Comparison of ENCODE assay signal across 1 cellular context in genomic region chr1:179229214-179230140, GRCh38.
TF ChIP-seq lines count a peak whose summit lies in the region.

TSS of gene ABL2 (minus strand) at chr1:179229677. CDS start at chr1:179229397, 280 bp downstream.

TF ChIP-seq in HepG2, 621 proteins besides CTCF, POLR2A, EP300 and RAD21 (continued from another document and continues in another):
- TF ChIP-seq CAMTA2 (CRISPR knock-in tag; IDR thresholded peaks at IDR 0.05; ENCODE audit: borderline replicate concordance) (0 out of 2 replicates have a peak, but pooled peaks have one; percentile 36), ZNF629 (CRISPR knock-in tag; conservative IDR thresholded peaks at IDR 0.05) (no peak), TEAD2 (CRISPR knock-in tag; IDR thresholded peaks at IDR 0.05) (no peak), ZNF276 (CRISPR knock-in tag; IDR thresholded peaks at IDR 0.05; ENCODE audit: low read depth) (no peak), NAIF1 (CRISPR knock-in tag; IDR thresholded peaks at IDR 0.05; ENCODE audit: borderline replicate concordance) (no peak), CENPT (CRISPR knock-in tag; IDR thresholded peaks at IDR 0.05; ENCODE audit: low read depth) (no peak), ZNF792 (CRISPR knock-in tag; IDR thresholded peaks at IDR 0.05) (0 out of 2 replicates have a peak, but pooled peaks have one; percentile 12), ZEB1 (IDR thresholded peaks at IDR 0.05; ENCODE audit: insufficient replicate concordance, low read depth) (peak; percentile 64), RNF2 (conservative IDR thresholded peaks at IDR 0.05; ENCODE audit: low read depth) (no peak), HNRNPK (IDR thresholded peaks at IDR 0.05; ENCODE audit: low read depth, low read length, poor library complexity, severe bottlenecking) (peak; percentile 81), ZNF335 (CRISPR knock-in tag; IDR thresholded peaks at IDR 0.05) (0 out of 2 replicates have a peak, but pooled peaks have one; percentile 22), ZBTB38 (CRISPR knock-in tag; IDR thresholded peaks at IDR 0.05) (no peak), ZNF552 (CRISPR knock-in tag; IDR thresholded peaks at IDR 0.05; ENCODE audit: borderline replicate concordance) (no peak), POLR2G (IDR thresholded peaks at IDR 0.05; ENCODE audit: low read depth, low read length) (peak; percentile 52), MATR3 (CRISPR knock-in tag; IDR thresholded peaks at IDR 0.05) (no peak), THAP11 (CRISPR knock-in tag; IDR thresholded peaks at IDR 0.05) (peak; percentile 15; the same call in 1 of the 2 replicates), ASH2L (IDR thresholded peaks at IDR 0.05; ENCODE audit: insufficient read length, low read depth, low read length) (peak; percentile 68), ZNF768 (CRISPR knock-in tag; IDR thresholded peaks at IDR 0.05) (peak; percentile 30; the same call in 1 of the 2 replicates), ZFX (CRISPR knock-in tag; IDR thresholded peaks at IDR 0.05; ENCODE audit: low read depth) (peak; percentile 75), ZFP91 (CRISPR knock-in tag; IDR thresholded peaks at IDR 0.05; ENCODE audit: borderline replicate concordance) (peak; percentile 70), HOXA3 (CRISPR knock-in tag; IDR thresholded peaks at IDR 0.05) (peak; percentile 72; the same call in 1 of the 2 replicates), TBX3 (IDR thresholded peaks at IDR 0.05; ENCODE audit: borderline replicate concordance) (no peak), ZNF891 (CRISPR knock-in tag; IDR thresholded peaks at IDR 0.05) (0 out of 2 replicates have a peak, but pooled peaks have one; percentile 55), ZNF34 (CRISPR knock-in tag; IDR thresholded peaks at IDR 0.05; ENCODE audit: borderline replicate concordance) (no peak), RBFOX2 (IDR thresholded peaks at IDR 0.05; ENCODE audit: low read depth, low read length) (peak; percentile 75), ZNF547 (CRISPR knock-in tag; IDR thresholded peaks at IDR 0.05) (peak; percentile 55; the same call in 1 of the 2 replicates), ZNF7 (CRISPR knock-in tag; IDR thresholded peaks at IDR 0.05) (no peak), POGK (CRISPR knock-in tag; conservative IDR thresholded peaks at IDR 0.05) (0 out of 2 replicates have a peak, but pooled peaks have one; percentile 42)
- TF ChIP-seq, protein P1, sequence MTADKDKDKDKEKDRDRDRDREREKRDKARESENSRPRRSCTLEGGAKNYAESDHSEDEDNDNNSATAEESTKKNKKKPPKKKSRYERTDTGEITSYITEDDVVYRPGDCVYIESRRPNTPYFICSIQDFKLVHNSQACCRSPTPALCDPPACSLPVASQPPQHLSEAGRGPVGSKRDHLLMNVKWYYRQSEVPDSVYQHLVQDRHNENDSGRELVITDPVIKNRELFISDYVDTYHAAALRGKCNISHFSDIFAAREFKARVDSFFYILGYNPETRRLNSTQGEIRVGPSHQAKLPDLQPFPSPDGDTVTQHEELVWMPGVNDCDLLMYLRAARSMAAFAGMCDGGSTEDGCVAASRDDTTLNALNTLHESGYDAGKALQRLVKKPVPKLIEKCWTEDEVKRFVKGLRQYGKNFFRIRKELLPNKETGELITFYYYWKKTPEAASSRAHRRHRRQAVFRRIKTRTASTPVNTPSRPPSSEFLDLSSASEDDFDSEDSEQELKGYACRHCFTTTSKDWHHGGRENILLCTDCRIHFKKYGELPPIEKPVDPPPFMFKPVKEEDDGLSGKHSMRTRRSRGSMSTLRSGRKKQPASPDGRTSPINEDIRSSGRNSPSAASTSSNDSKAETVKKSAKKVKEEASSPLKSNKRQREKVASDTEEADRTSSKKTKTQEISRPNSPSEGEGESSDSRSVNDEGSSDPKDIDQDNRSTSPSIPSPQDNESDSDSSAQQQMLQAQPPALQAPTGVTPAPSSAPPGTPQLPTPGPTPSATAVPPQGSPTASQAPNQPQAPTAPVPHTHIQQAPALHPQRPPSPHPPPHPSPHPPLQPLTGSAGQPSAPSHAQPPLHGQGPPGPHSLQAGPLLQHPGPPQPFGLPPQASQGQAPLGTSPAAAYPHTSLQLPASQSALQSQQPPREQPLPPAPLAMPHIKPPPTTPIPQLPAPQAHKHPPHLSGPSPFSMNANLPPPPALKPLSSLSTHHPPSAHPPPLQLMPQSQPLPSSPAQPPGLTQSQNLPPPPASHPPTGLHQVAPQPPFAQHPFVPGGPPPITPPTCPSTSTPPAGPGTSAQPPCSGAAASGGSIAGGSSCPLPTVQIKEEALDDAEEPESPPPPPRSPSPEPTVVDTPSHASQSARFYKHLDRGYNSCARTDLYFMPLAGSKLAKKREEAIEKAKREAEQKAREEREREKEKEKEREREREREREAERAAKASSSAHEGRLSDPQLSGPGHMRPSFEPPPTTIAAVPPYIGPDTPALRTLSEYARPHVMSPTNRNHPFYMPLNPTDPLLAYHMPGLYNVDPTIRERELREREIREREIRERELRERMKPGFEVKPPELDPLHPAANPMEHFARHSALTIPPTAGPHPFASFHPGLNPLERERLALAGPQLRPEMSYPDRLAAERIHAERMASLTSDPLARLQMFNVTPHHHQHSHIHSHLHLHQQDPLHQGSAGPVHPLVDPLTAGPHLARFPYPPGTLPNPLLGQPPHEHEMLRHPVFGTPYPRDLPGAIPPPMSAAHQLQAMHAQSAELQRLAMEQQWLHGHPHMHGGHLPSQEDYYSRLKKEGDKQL (CRISPR knock-in tag; IDR thresholded peaks at IDR 0.05; ENCODE audit: low read depth), result 0 out of 2 replicates have a peak, but pooled peaks have one; percentile 20
- TF ChIP-seq, protein P2, sequence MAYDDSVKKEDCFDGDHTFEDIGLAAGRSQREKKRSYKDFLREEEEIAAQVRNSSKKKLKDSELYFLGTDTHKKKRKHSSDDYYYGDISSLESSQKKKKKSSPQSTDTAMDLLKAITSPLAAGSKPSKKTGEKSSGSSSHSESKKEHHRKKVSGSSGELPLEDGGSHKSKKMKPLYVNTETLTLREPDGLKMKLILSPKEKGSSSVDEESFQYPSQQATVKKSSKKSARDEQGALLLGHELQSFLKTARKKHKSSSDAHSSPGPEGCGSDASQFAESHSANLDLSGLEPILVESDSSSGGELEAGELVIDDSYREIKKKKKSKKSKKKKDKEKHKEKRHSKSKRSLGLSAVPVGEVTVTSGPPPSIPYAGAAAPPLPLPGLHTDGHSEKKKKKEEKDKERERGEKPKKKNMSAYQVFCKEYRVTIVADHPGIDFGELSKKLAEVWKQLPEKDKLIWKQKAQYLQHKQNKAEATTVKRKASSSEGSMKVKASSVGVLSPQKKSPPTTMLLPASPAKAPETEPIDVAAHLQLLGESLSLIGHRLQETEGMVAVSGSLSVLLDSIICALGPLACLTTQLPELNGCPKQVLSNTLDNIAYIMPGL (CRISPR knock-in tag; IDR thresholded peaks at IDR 0.05; ENCODE audit: borderline replicate concordance in 1 of 2, low read depth in 1 of 2), result peak; percentile 58 to 72; a peak in 2 of 4 replicates
- TF ChIP-seq, protein P3, sequence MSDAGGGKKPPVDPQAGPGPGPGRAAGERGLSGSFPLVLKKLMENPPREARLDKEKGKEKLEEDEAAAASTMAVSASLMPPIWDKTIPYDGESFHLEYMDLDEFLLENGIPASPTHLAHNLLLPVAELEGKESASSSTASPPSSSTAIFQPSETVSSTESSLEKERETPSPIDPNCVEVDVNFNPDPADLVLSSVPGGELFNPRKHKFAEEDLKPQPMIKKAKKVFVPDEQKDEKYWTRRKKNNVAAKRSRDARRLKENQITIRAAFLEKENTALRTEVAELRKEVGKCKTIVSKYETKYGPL (CRISPR knock-in tag; IDR thresholded peaks at IDR 0.05), result no peak
- TF ChIP-seq, protein P4, sequence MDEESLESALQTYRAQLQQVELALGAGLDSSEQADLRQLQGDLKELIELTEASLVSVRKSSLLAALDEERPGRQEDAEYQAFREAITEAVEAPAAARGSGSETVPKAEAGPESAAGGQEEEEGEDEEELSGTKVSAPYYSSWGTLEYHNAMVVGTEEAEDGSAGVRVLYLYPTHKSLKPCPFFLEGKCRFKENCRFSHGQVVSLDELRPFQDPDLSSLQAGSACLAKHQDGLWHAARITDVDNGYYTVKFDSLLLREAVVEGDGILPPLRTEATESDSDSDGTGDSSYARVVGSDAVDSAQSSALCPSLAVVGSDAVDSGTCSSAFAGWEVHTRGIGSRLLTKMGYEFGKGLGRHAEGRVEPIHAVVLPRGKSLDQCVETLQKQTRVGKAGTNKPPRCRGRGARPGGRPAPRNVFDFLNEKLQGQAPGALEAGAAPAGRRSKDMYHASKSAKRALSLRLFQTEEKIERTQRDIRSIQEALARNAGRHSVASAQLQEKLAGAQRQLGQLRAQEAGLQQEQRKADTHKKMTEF (CRISPR knock-in tag; IDR thresholded peaks at IDR 0.05), result peak; percentile 57; the same call in 1 of the 2 replicates
- TF ChIP-seq, protein P5, sequence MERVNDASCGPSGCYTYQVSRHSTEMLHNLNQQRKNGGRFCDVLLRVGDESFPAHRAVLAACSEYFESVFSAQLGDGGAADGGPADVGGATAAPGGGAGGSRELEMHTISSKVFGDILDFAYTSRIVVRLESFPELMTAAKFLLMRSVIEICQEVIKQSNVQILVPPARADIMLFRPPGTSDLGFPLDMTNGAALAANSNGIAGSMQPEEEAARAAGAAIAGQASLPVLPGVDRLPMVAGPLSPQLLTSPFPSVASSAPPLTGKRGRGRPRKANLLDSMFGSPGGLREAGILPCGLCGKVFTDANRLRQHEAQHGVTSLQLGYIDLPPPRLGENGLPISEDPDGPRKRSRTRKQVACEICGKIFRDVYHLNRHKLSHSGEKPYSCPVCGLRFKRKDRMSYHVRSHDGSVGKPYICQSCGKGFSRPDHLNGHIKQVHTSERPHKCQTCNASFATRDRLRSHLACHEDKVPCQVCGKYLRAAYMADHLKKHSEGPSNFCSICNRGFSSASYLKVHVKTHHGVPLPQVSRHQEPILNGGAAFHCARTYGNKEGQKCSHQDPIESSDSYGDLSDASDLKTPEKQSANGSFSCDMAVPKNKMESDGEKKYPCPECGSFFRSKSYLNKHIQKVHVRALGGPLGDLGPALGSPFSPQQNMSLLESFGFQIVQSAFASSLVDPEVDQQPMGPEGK (CRISPR knock-in tag; IDR thresholded peaks at IDR 0.05), result peak; percentile 39; the same call in 1 of the 2 replicates
- TF ChIP-seq, protein P6, sequence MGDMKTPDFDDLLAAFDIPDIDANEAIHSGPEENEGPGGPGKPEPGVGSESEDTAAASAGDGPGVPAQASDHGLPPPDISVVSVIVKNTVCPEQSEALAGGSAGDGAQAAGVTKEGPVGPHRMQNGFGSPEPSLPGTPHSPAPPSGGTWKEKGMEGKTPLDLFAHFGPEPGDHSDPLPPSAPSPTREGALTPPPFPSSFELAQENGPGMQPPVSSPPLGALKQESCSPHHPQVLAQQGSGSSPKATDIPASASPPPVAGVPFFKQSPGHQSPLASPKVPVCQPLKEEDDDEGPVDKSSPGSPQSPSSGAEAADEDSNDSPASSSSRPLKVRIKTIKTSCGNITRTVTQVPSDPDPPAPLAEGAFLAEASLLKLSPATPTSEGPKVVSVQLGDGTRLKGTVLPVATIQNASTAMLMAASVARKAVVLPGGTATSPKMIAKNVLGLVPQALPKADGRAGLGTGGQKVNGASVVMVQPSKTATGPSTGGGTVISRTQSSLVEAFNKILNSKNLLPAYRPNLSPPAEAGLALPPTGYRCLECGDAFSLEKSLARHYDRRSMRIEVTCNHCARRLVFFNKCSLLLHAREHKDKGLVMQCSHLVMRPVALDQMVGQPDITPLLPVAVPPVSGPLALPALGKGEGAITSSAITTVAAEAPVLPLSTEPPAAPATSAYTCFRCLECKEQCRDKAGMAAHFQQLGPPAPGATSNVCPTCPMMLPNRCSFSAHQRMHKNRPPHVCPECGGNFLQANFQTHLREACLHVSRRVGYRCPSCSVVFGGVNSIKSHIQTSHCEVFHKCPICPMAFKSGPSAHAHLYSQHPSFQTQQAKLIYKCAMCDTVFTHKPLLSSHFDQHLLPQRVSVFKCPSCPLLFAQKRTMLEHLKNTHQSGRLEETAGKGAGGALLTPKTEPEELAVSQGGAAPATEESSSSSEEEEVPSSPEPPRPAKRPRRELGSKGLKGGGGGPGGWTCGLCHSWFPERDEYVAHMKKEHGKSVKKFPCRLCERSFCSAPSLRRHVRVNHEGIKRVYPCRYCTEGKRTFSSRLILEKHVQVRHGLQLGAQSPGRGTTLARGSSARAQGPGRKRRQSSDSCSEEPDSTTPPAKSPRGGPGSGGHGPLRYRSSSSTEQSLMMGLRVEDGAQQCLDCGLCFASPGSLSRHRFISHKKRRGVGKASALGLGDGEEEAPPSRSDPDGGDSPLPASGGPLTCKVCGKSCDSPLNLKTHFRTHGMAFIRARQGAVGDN (CRISPR knock-in tag; IDR thresholded peaks at IDR 0.05), result peak; percentile 79
